ENCODE assay signal across 1 cellular context in genomic region chrX:134636859-134637258, GRCh38.
TF ChIP-seq lines count a peak whose summit lies in the region.

No MANE protein-coding gene starts in this region.

TF ChIP-seq in K562, 482 proteins besides CTCF, POLR2A, EP300 and RAD21 (continued from another document):
- TF ChIP-seq SAFB (IDR thresholded peaks at IDR 0.05; ENCODE audit: borderline replicate concordance, low read depth, low read length): no peak
- TF ChIP-seq SMARCC2 (IDR thresholded peaks at IDR 0.05; ENCODE audit: low read depth): no peak
- TF ChIP-seq SMARCA4 (IDR thresholded peaks at IDR 0.05): no peak
- no peak for TF ChIP-seq ZNF436 (CRISPR knock-in tag; IDR thresholded peaks at IDR 0.05)
- peak; percentile 86 for TF ChIP-seq MAFK (IDR thresholded peaks at IDR 0.05; ENCODE audit: low read length)
TF ChIP-seq in K562: peak in this region for 9.
